Comparison of ENCODE assay signal across 11 cellular contexts in genomic region chr15:47719730-47720129, GRCh38. TPM values are rescaled to one million over a fixed set of nuclear protein-coding genes. Genes with fewer than 3 reads are reported as not detected.
DNase-seq lines count a peak whose midpoint lies in the region; ATAC-seq and TF ChIP-seq lines count a peak whose summit lies in the region.
"Had no signal": no experiment of that assay in that cellular context is flagged by ENCODE, and none has a peak within 500 bp of the region (broad histone marks: within the 10 kb centered on the region; RNA-seq: fewer than 3 reads in every experiment).

No MANE protein-coding gene starts in this region.

- H3K27me3 ChIP-seq in iPS-20b (ENCODE audit: insufficient read depth, low read length): peaks cover 61% of the 10 kb centered on the region
- H3K27me3 ChIP-seq in gastrocnemius medialis: no peaks in the 10 kb centered on the region
- H3K27me3 ChIP-seq: brain microvascular endothelial cell had no signal

- no peak overlapping the region for H3K27ac Mint-ChIP-seq in activated naive CD4-positive, alpha-beta T cell treated with anti-CD3 and anti-CD28 coated beads, Interleukin-2, amount 50 U/mL, for 72 hours
- H3K27ac Mint-ChIP-seq: activated T-cell treated with anti-CD3 and anti-CD28 coated beads, Interleukin-2, amount 50 U/mL, for 24 hours had no signal

- H3K4me1 ChIP-seq in iPS-20b (ENCODE audit: insufficient read depth, low read length): peaks cover 14% of the 10 kb centered on the region; the same call in 1 of the 2 replicates
- peaks cover 57 to 58% of the 10 kb centered on the region in 2 donors for H3K4me1 ChIP-seq in gastrocnemius medialis

- no peaks in the 10 kb centered on the region for H3K9me3 Mint-ChIP-seq in activated naive CD4-positive, alpha-beta T cell treated with anti-CD3 and anti-CD28 coated beads, Interleukin-2, amount 50 U/mL, for 72 hours
- H3K9me3 Mint-ChIP-seq: activated T-cell treated with anti-CD3 and anti-CD28 coated beads, Interleukin-2, amount 50 U/mL, for 24 hours had no signal

- peak overlapping the region; percentile 73 for H3K4me3 ChIP-seq in astrocyte of the spinal cord (ENCODE audit: low read depth, low read length)
- H3K4me3 ChIP-seq in iPS-20b (ENCODE audit: low read length): peak overlapping the region; percentile 82; the same call in 1 of the 2 replicates
- H3K4me3 ChIP-seq in gastrocnemius medialis: peak overlapping the region in 3 of 4 donors; percentile 81 to 89 (median 89)

- H3K9me3 ChIP-seq in iPS-20b (ENCODE audit: insufficient read depth, low read depth, low read length) (no peaks in the 10 kb centered on the region), gastrocnemius medialis (no peaks in the 10 kb centered on the region)

- peaks cover 0 to 17% of the 10 kb centered on the region in 2 donors for H3K36me3 Mint-ChIP-seq in activated naive CD4-positive, alpha-beta T cell treated with anti-CD3 and anti-CD28 coated beads, Interleukin-2, amount 50 U/mL, for 72 hours

- H3K36me3 ChIP-seq in iPS-20b (ENCODE audit: insufficient read depth, low read depth, low read length): no peaks in the 10 kb centered on the region
- no peaks in the 10 kb centered on the region for H3K36me3 ChIP-seq in gastrocnemius medialis
- H3K36me3 ChIP-seq: brain microvascular endothelial cell had no signal

- DNase-seq in HEK293T (ENCODE audit: extremely low spot score): no peak
- DNase-seq in astrocyte of the spinal cord (ENCODE audit: low read depth, low spot score): no peak
- DNase-seq in gastrocnemius medialis: no peak
- DNase-seq in activated naive CD4-positive, alpha-beta T cell treated with anti-CD3 and anti-CD28 coated beads, Interleukin-2, amount 50 U/mL, for 72 hours (ENCODE audit: low spot score in 2 of 2): no peak
- no peak for DNase-seq in ACHN
- no peak for DNase-seq in NCI-H1105 treated with DMSO at 0.1 percent for 48 hours (lab: John Stamatoyannopoulos, UW)
- DNase-seq: activated CD4-positive, CD25-positive, alpha-beta regulatory T cell treated with anti-CD3 and anti-CD28 coated beads, Interleukin-2, amount 50 U/mL, for 72 hours; activated T-cell treated with anti-CD3 and anti-CD28 coated beads, Interleukin-2, amount 50 U/mL, for 24 hours had no signal

- ATAC-seq in gastrocnemius medialis: no peak
- no peak for ATAC-seq in activated naive CD4-positive, alpha-beta T cell treated with anti-CD3 and anti-CD28 coated beads, Interleukin-2, amount 50 U/mL, for 72 hours
- ATAC-seq in HG03175 (IDR thresholded peaks at IDR 0.05; ENCODE audit: unreplicated experiment): no peak

- TF ChIP-seq POLR2A in gastrocnemius medialis (IDR thresholded peaks at IDR 0.05): no peak

- POLR2A ChIA-PET in HEK293T (lab: Yijun Ruan, JAX): no interaction called here

- H3K9ac ChIP-seq in iPS-20b (ENCODE audit: low read depth, low read length): no peak overlapping the region

- TF ChIP-seq CTCF in astrocyte of the spinal cord (IDR thresholded peaks at IDR 0.05; ENCODE audit: low read depth, low read length): no peak
- TF ChIP-seq CTCF in gastrocnemius medialis (IDR thresholded peaks at IDR 0.05 in 4 of 5, conservative IDR thresholded peaks at IDR 0.05 in 1 of 5): no peak

- intact Hi-C loops in gastrocnemius medialis (cut with DNase I; ENCODE audit: low total_unique reads): loop anchor here (2.0 to 10.0 kb wide), 3 partner anchors 31 to 615 kb away; partner anchors contain the start of gene DUT

- in situ Hi-C loops in astrocyte of the spinal cord (cut with HindIII; ENCODE audit: low sequenced_read_pairs): no loop called here
- in situ Hi-C loops in gastrocnemius medialis (cut with MboI; ENCODE audit: low sequenced_read_pairs in 4 of 4): loop anchor here in 3 of 4 donors (25.0 kb wide), 2 partner anchors 268 to 532 kb away; no protein-coding TSS in a partner anchor
- in situ Hi-C loops in ACHN (cut with HindIII; ENCODE audit: low pct_ligation_motif_present, low pct_unique_long_range_greater_than_20kb, low sequenced_read_pairs): no loop called here

- CTCF ChIA-PET in HEK293T (lab: Yijun Ruan, JAX): no interaction called here

- H3K27ac ChIP-seq in iPS-20b (ENCODE audit: low read length) (no peak overlapping the region), gastrocnemius medialis (peak overlapping the region; percentile 88 to 96 (median 94))
- H3K27ac ChIP-seq: brain microvascular endothelial cell had no signal

TF ChIP-seq in HEK293T, 16 proteins besides CTCF, POLR2A, EP300 and RAD21:
- TF ChIP-seq ELF4 (IDR thresholded peaks at IDR 0.05) (no peak), L3MBTL2 (conservative IDR thresholded peaks at IDR 0.05) (no peak), NFRKB (IDR thresholded peaks at IDR 0.05) (no peak), PKNOX1 (IDR thresholded peaks at IDR 0.05) (peak; percentile 85)
TF ChIP-seq in HEK293T: peak in this region for 1.

RNA-seq across cellular contexts. Expression of gene SEMA6D, which starts 2.4 kb away (rescaled TPM):
- 1 to 10 TPM in 3 of 4 donors, under 1 TPM in 1; 0.97 to 5.9 (median 2.7) TPM for total RNA-seq in gastrocnemius medialis
- total RNA-seq in activated naive CD4-positive, alpha-beta T cell treated with anti-CD3 and anti-CD28 coated beads, Interleukin-2, amount 50 U/mL, for 72 hours: not detected

Comparison
In these comparisons a context has a peak if more than half of its experiments do, and no peak if none do; other contexts are left out.
1. in situ Hi-C loops: an anchor here in gastrocnemius medialis (25.0 kb wide); none called in astrocyte of the spinal cord and ACHN.